Comparison of ENCODE assay signal across 15 cellular contexts in the genomic region with DNA sequence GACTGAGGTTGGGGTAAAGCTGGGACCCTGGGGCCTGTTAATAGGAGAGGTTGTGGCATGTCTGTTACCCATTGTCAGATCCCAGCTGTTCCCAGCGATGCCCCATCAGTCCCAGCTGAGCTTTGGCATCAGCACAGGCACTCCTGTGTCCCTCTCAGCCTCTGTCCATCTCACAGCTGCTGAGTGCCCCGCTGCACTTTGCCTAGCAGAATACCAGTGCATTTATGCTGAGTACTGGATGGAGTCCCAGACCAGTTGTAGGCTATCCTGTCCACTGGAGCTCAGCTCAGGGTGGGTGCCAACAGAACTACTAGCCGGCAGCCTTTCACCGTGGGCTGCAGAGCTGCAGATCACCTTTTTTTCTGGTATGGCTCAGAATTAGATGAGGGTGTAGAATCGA. TPM values are rescaled to one million over a fixed set of nuclear protein-coding genes. Genes with fewer than 3 reads are reported as not detected.
"Had no signal": no experiment of that assay in that cellular context is flagged by ENCODE, and none has a peak within 500 bp of the region (broad histone marks: within the 10 kb centered on the region; RNA-seq: fewer than 3 reads in every experiment).

No MANE protein-coding gene starts in this region.

- H3K27ac ChIP-seq: ascending aorta, gastrocnemius medialis, hepatocyte, lower lobe of right lung, tibial artery had no signal

- H3K27me3 ChIP-seq: ascending aorta, hepatocyte, tibial artery had no signal

- H3K36me3 ChIP-seq: ascending aorta, gastrocnemius medialis, lower lobe of right lung, tibial artery had no signal

- DNase-seq: activated CD4-positive, alpha-beta memory T cell treated with anti-CD3 and anti-CD28 coated beads for 36 hours; activated CD4-positive, alpha-beta T cell treated with anti-CD3 and anti-CD28 coated beads for 1 hour; activated T-cell treated with anti-CD3 and anti-CD28 coated beads, Interleukin-2, amount 50 U/mL, for 48 hours; cortex of kidney; effector memory CD4-positive, alpha-beta T cell; gastrocnemius medialis; lower lobe of right lung; naive thymus-derived CD8-positive, alpha-beta T cell; stimulated activated CD4-positive, alpha-beta T cell treated with anti-CD3 and anti-CD28 coated beads, Interleukin-15, amount 100 ng/mL, for 24 hours; stimulated activated CD4-positive, alpha-beta T cell treated with anti-CD3 and anti-CD28 coated beads, Interleukin-4, amount 100 ng/mL, for 24 hours; stimulated activated naive CD8-positive, alpha-beta T cell treated with anti-CD3 and anti-CD28 coated beads, Interleukin-15, amount 100 ng/mL, for 72 hours; tibial artery had no signal

- H3K4me3 ChIP-seq: ascending aorta, gastrocnemius medialis, hepatocyte, lower lobe of right lung, tibial artery had no signal

- H3K9me3 ChIP-seq: ascending aorta, gastrocnemius medialis, lower lobe of right lung, tibial artery had no signal

- H3K4me1 ChIP-seq: ascending aorta had no signal

RNA-seq across cellular contexts. Expression of a gene that starts 9.9 kb away (rescaled TPM):
- total RNA-seq: naive thymus-derived CD8-positive, alpha-beta T cell had no signal

RNA-seq across cellular contexts. Expression of a gene that starts 42.0 kb away (rescaled TPM):
- total RNA-seq: activated CD4-positive, alpha-beta memory T cell treated with anti-CD3 and anti-CD28 coated beads for 36 hours; ascending aorta; SK-MEL-5 had no signal
